Comparison of ENCODE assay signal across 8 cellular contexts in genomic region chr2:225041871-225042799, GRCh38. TPM values are rescaled to one million over a fixed set of nuclear protein-coding genes. Genes with fewer than 3 reads are reported as not detected.
DNase-seq lines count a peak whose midpoint lies in the region; ATAC-seq, FAIRE-seq and TF ChIP-seq lines count a peak whose summit lies in the region.

Gene DOCK10, minus strand, starts transcription at chr2:225042468. Its CDS starts 94 bp downstream, at chr2:225042374.

- no peaks in the 10 kb centered on the region for H3K9me3 ChIP-seq in astrocyte (ENCODE audit: insufficient read depth, low read depth, low read length)

- peak within 1 kb of the TSS; percentile 86 for H3K4me3 Mint-ChIP-seq in astrocyte (ENCODE audit: unreplicated experiment)

- H3K36me3 ChIP-seq in astrocyte (ENCODE audit: insufficient read depth, low read length), result no peaks in the 10 kb centered on the region

- H3K27me3 Mint-ChIP-seq in astrocyte (ENCODE audit: low read depth, unreplicated experiment), result peaks cover 59% of the 10 kb centered on the region

- peaks cover 10% of the 10 kb centered on the region for H3K4me1 Mint-ChIP-seq in astrocyte (ENCODE audit: low read depth, unreplicated experiment)

- peak within 1 kb of the TSS; percentile 70 for H2AFZ ChIP-seq in astrocyte (ENCODE audit: low read depth, low read length)

- peaks cover 31% of the 10 kb centered on the region for H4K20me1 ChIP-seq in astrocyte (ENCODE audit: insufficient read depth, low read length)

- H3K27ac Mint-ChIP-seq in astrocyte (ENCODE audit: unreplicated experiment), result no peak within 1 kb of the TSS

- H3K79me2 ChIP-seq in astrocyte (ENCODE audit: insufficient read depth, low read length), result peaks cover 49% of the 10 kb centered on the region

- no peaks in the 10 kb centered on the region for H3K27me3 ChIP-seq in astrocyte (ENCODE audit: insufficient read depth, low read length)

- no peak for FAIRE-seq in astrocyte (lab: Jason Lieb, UNC)

- H3K4me3 ChIP-seq in astrocyte (ENCODE audit: insufficient read depth, low read depth, low read length), result peak within 1 kb of the TSS; percentile 73
- peak within 1 kb of the TSS; percentile 53 for H3K4me3 ChIP-seq in iPS-11a (ENCODE audit: low read depth, low read length)
- peak within 1 kb of the TSS; percentile 71 for H3K4me3 ChIP-seq in skeletal muscle cell (ENCODE audit: low read depth, low read length)

- no peak for TF ChIP-seq CTCF in astrocyte (IDR thresholded peaks at IDR 0.05; ENCODE audit: insufficient read depth, low read depth, low read length)

- intact Hi-C loops in T-helper 1 cell treated with Interleukin-12 subunit alpha and Interleukin-12 subunit beta and Interleukin-4 antibody, amounts not matched to agents 30 ng/mL and 1 ng/mL, for 36 hours (cut with micrococcal nuclease), result loop anchor here (1.0 to 5.0 kb wide), 11 partner anchors 10 to 1795 kb away; partner anchors contain the start of genes CUL3 and RHBDD1

- ATAC-seq in GM19035 (IDR thresholded peaks at IDR 0.05; ENCODE audit: unreplicated experiment) (peak; percentile 34), HG03342 (IDR thresholded peaks at IDR 0.05; ENCODE audit: unreplicated experiment) (peak; percentile 24)

- peak within 1 kb of the TSS; percentile 80 for H3K9ac ChIP-seq in astrocyte (ENCODE audit: low read length)

- DNase-seq in Ammon's horn (ENCODE audit: low spot score) (peak; percentile 56), astrocyte (ENCODE audit: low read depth) (peak; percentile 54), skeletal muscle cell (ENCODE audit: low read depth) (peak; percentile 19), NCI-H128 (lab: John Stamatoyannopoulos, UW; ENCODE audit: unreplicated experiment) (no peak)

- peak within 1 kb of the TSS; percentile 47 for H3K27ac ChIP-seq in astrocyte (ENCODE audit: low read depth, low read length)

- H3K4me1 ChIP-seq in astrocyte (ENCODE audit: insufficient read depth, low read length), result peaks cover 9% of the 10 kb centered on the region

- no peaks in the 10 kb centered on the region for H3K36me3 Mint-ChIP-seq in astrocyte (ENCODE audit: low read depth, unreplicated experiment)

- no peaks in the 10 kb centered on the region for H3K9me3 Mint-ChIP-seq in astrocyte (ENCODE audit: unreplicated experiment)

- H3K4me2 ChIP-seq in astrocyte (ENCODE audit: low read length), result peak within 1 kb of the TSS; percentile 90

RNA-seq across cellular contexts. Expression of gene DOCK10, which starts in this region (rescaled TPM):
- 278 and 301 TPM in 2 replicates for total RNA-seq in T-helper 1 cell treated with Interleukin-12 subunit alpha and Interleukin-12 subunit beta and Interleukin-4 antibody, amounts not matched to agents 30 ng/mL and 1 ng/mL, for 36 hours
- 6.3 and 7.7 TPM in 2 replicates for total RNA-seq in astrocyte

Comparison
In these comparisons a context has a peak if more than half of its experiments do, and no peak if none do; other contexts are left out.
1. RNA of gene DOCK10 (total RNA-seq): 278 to 301 TPM in T-helper 1 cell treated with Interleukin-12 subunit alpha and Interleukin-12 subunit beta and Interleukin-4 antibody, amounts not matched to agents 30 ng/mL and 1 ng/mL, for 36 hours; 6.3 to 7.7 TPM in astrocyte; every median in the first group is over 10 times any median in the second.
2. Peak in every context shown above with its lines, with median percentiles within 50 percentile points of each other: H3K4me3 ChIP-seq.